ENCODE assay signal across 25 cellular contexts in genomic region chr13:113999618-113999910, GRCh38. TPM values are rescaled to one million over a fixed set of nuclear protein-coding genes. Genes with fewer than 3 reads are reported as not detected.
DNase-seq lines count a peak whose midpoint lies in the region; ATAC-seq, FAIRE-seq and TF ChIP-seq lines count a peak whose summit lies in the region.
"Had no signal": no experiment of that assay in that cellular context is flagged by ENCODE, and none has a peak within 500 bp of the region (broad histone marks: within the 10 kb centered on the region; RNA-seq: fewer than 3 reads in every experiment).

No MANE protein-coding gene starts in this region.

- H3K4me3 ChIP-seq in osteoblast (ENCODE audit: insufficient read depth, low read length) (no peak overlapping the region), thyroid gland (replicated peaks in 1 of 3) (no peak overlapping the region), MM.1S (ENCODE audit: low read length) (no peak overlapping the region)

- ATAC-seq in natural killer cell treated with Interleukin-12 subunit alpha and Interleukin-12 subunit beta and Interleukin-15 and Interleukin-18, amount 100 ng/mL, for 72 hours, result no peak
- no peak for ATAC-seq in natural killer cell
- ATAC-seq in central memory CD8-positive, alpha-beta T cell (replicated peaks; ENCODE audit: extremely low read depth, poor library complexity, severe bottlenecking), result no peak
- ATAC-seq: HepG2 had no signal

- in situ Hi-C loops in GM13977 (cut with MboI; ENCODE audit: low pct_unique_long_range_greater_than_20kb, low sequenced_read_pairs, unreplicated experiment), result no loop called here

- no peaks in the 10 kb centered on the region for H4K20me1 ChIP-seq in osteoblast (ENCODE audit: insufficient read depth, low read length)
- no peaks in the 10 kb centered on the region for H4K20me1 ChIP-seq in MM.1S (ENCODE audit: insufficient read depth, low read length)

- H3K9me3 ChIP-seq in osteoblast (ENCODE audit: low read depth, low read length) (no peaks in the 10 kb centered on the region), thyroid gland (no peaks in the 10 kb centered on the region), MM.1S (replicated peaks; ENCODE audit: insufficient read depth, low read length) (no peaks in the 10 kb centered on the region)

- H3K27ac Mint-ChIP-seq in natural killer cell treated with Interleukin-12 subunit alpha and Interleukin-12 subunit beta and Interleukin-15 and Interleukin-18, amount 100 ng/mL, for 72 hours, result no peak overlapping the region
- no peak overlapping the region for H3K27ac Mint-ChIP-seq in natural killer cell
- H3K27ac Mint-ChIP-seq in central memory CD8-positive, alpha-beta T cell (ENCODE audit: low read depth), result peak overlapping the region; percentile 55
- H3K27ac Mint-ChIP-seq: B cell, H9 had no signal

- H3F3A ChIP-seq in MM.1S (ENCODE audit: insufficient read depth, low read length), result peaks cover 6% of the 10 kb centered on the region; the same call in 1 of the 2 replicates

- TF ChIP-seq CTCF in natural killer cell (IDR thresholded peaks at IDR 0.05), result no peak
- TF ChIP-seq CTCF in osteoblast (IDR thresholded peaks at IDR 0.05; ENCODE audit: extremely low read depth, low read depth, low read length), result no peak
- TF ChIP-seq CTCF in thyroid gland (IDR thresholded peaks at IDR 0.05), result no peak
- TF ChIP-seq CTCF in MM.1S (IDR thresholded peaks at IDR 0.05; ENCODE audit: low read length), result no peak
- TF ChIP-seq CTCF in GM13977 (IDR thresholded peaks at IDR 0.05; ENCODE audit: extremely low read depth, insufficient read depth, missing control alignments), result no peak

- H3K9me2 ChIP-seq in MM.1S (replicated peaks; ENCODE audit: insufficient read depth, low read length), result no peaks in the 10 kb centered on the region

- H3K9ac ChIP-seq in MM.1S (ENCODE audit: low read length), result no peak overlapping the region

- no peaks in the 10 kb centered on the region for H3K9me3 Mint-ChIP-seq in natural killer cell treated with Interleukin-12 subunit alpha and Interleukin-12 subunit beta and Interleukin-15 and Interleukin-18, amount 100 ng/mL, for 72 hours
- H3K9me3 Mint-ChIP-seq in natural killer cell, result no peaks in the 10 kb centered on the region
- H3K9me3 Mint-ChIP-seq in central memory CD8-positive, alpha-beta T cell, result no peaks in the 10 kb centered on the region
- H3K9me3 Mint-ChIP-seq: H9, HFFc6 had no signal

- no peak overlapping the region for H2AFZ ChIP-seq in osteoblast (ENCODE audit: low read length)
- H2AFZ ChIP-seq in MM.1S (ENCODE audit: low read length), result no peak overlapping the region

- no peak for TF ChIP-seq POLR2A in thyroid gland (IDR thresholded peaks at IDR 0.05)

- H3K36me3 ChIP-seq in osteoblast (ENCODE audit: insufficient read depth, low read length) (peaks cover 45% of the 10 kb centered on the region), thyroid gland (peaks cover 0 to 5% of the 10 kb centered on the region in 2 donors), MM.1S (replicated peaks; ENCODE audit: insufficient read depth, low read length) (no peaks in the 10 kb centered on the region; the same call in 1 of the 2 replicates)

- no peak overlapping the region for H3K4me3 Mint-ChIP-seq in natural killer cell treated with Interleukin-12 subunit alpha and Interleukin-12 subunit beta and Interleukin-15 and Interleukin-18, amount 100 ng/mL, for 72 hours
- no peak overlapping the region for H3K4me3 Mint-ChIP-seq in natural killer cell
- no peak overlapping the region for H3K4me3 Mint-ChIP-seq in central memory CD8-positive, alpha-beta T cell
- H3K4me3 Mint-ChIP-seq: B cell, H9 had no signal

- no peaks in the 10 kb centered on the region for H3K27me3 ChIP-seq in osteoblast (ENCODE audit: insufficient read depth, low read length)
- H3K27me3 ChIP-seq in thyroid gland, result no peaks in the 10 kb centered on the region
- H3K27me3 ChIP-seq in MM.1S (replicated peaks; ENCODE audit: insufficient read depth, low read length), result no peaks in the 10 kb centered on the region

- H3K4me1 Mint-ChIP-seq in natural killer cell treated with Interleukin-12 subunit alpha and Interleukin-12 subunit beta and Interleukin-15 and Interleukin-18, amount 100 ng/mL, for 72 hours (ENCODE audit: low read depth in 2 of 2), result peaks cover 6 to 9% of the 10 kb centered on the region in 2 donors
- H3K4me1 Mint-ChIP-seq in natural killer cell, result peaks cover 6 to 15% of the 10 kb centered on the region in 2 donors
- peaks cover 20% of the 10 kb centered on the region for H3K4me1 Mint-ChIP-seq in central memory CD8-positive, alpha-beta T cell
- H3K4me1 Mint-ChIP-seq: B cell had no signal

- intact Hi-C loops in natural killer cell (cut with micrococcal nuclease), result no loop called here
- intact Hi-C loops in thyroid gland (cut with DNase I), result no loop called here

- no peaks in the 10 kb centered on the region for H3K27me3 Mint-ChIP-seq in natural killer cell treated with Interleukin-12 subunit alpha and Interleukin-12 subunit beta and Interleukin-15 and Interleukin-18, amount 100 ng/mL, for 72 hours
- no peaks in the 10 kb centered on the region for H3K27me3 Mint-ChIP-seq in natural killer cell (ENCODE audit: low read depth in 2 of 2)
- H3K27me3 Mint-ChIP-seq in central memory CD8-positive, alpha-beta T cell, result no peaks in the 10 kb centered on the region
- H3K27me3 Mint-ChIP-seq: B cell had no signal

- no peaks in the 10 kb centered on the region for H3K36me3 Mint-ChIP-seq in natural killer cell treated with Interleukin-12 subunit alpha and Interleukin-12 subunit beta and Interleukin-15 and Interleukin-18, amount 100 ng/mL, for 72 hours
- no peaks in the 10 kb centered on the region for H3K36me3 Mint-ChIP-seq in natural killer cell
- peaks cover 58% of the 10 kb centered on the region for H3K36me3 Mint-ChIP-seq in central memory CD8-positive, alpha-beta T cell (ENCODE audit: insufficient read depth)

- 82% methylated on average over 2 of the region's 10 CpGs; no CpG with 5 or more reads in 1 of the 2 donors for WGBS in thyroid gland, 2 donors

- H3K4me2 ChIP-seq in osteoblast (ENCODE audit: insufficient read depth, low read length), result no peak overlapping the region
- no peak overlapping the region for H3K4me2 ChIP-seq in MM.1S (ENCODE audit: low read depth, low read length)

- H3K79me2 ChIP-seq in osteoblast (ENCODE audit: insufficient read depth, low read length) (no peaks in the 10 kb centered on the region), MM.1S (ENCODE audit: low read length) (peaks cover 10% of the 10 kb centered on the region)

- no peak for FAIRE-seq in HTR-8/SVneo (lab: Jason Lieb, UNC)
- FAIRE-seq: A204.1, D721Med, HepG2 had no signal

- H3K4me1 ChIP-seq in osteoblast (ENCODE audit: insufficient read depth, low read length) (peaks cover 12% of the 10 kb centered on the region), thyroid gland (peaks cover 20 to 38% of the 10 kb centered on the region in 2 donors), MM.1S (ENCODE audit: low read length) (no peaks in the 10 kb centered on the region)

- H3K27ac ChIP-seq in osteoblast (ENCODE audit: low read depth, low read length), result peak overlapping the region; percentile 87
- H3K27ac ChIP-seq in thyroid gland, result peak overlapping the region; percentile 24 to 71 (median 27)
- no peak overlapping the region for H3K27ac ChIP-seq in MM.1S (ENCODE audit: low read length)

- peak; percentile 34 for DNase-seq in natural killer cell treated with Interleukin-12 subunit alpha and Interleukin-12 subunit beta and Interleukin-15 and Interleukin-18, amount 100 ng/mL, for 72 hours (ENCODE audit: low spot score)
- no peak for DNase-seq in natural killer cell
- no peak for DNase-seq in central memory CD8-positive, alpha-beta T cell (ENCODE audit: low spot score in 2 of 2)
- peak; percentile 93 for DNase-seq in osteoblast (ENCODE audit: insufficient read length, low spot score, missing footprints)
- no peak for DNase-seq in thyroid gland
- no peak for DNase-seq in HTR-8/SVneo (ENCODE audit: insufficient read length, low spot score)
- no peak for DNase-seq in MM.1S
- no peak for DNase-seq in GM13977 (ENCODE audit: low spot score)
- DNase-seq: EL; GF-D8; H9; HFFc6; KBM-7; NCI-H1092; NCI-H1436; NCI-H2029 treated with DMSO at 0.1 percent for 48 hours; NCI-H226; NCI-H510A treated with DMSO at 0.1 percent for 48 hours; NCI-H774; NK-92 treated with Interleukin-12 subunit alpha and Interleukin-12 subunit beta, amount 100 ng/mL, for 24 hours had no signal

RNA-seq across cellular contexts. Expression of gene C13orf46, which starts 25.7 kb away (rescaled TPM):
- 1 to 10 TPM in 1 of 2 donors, under 1 TPM in 1; 0.64 to 1.4 TPM for total RNA-seq in natural killer cell treated with Interleukin-12 subunit alpha and Interleukin-12 subunit beta and Interleukin-15 and Interleukin-18, amount 100 ng/mL, for 72 hours
- total RNA-seq in natural killer cell (10 to 100 TPM; 21.1 to 23.9 (median 23.5) TPM), osteoblast (0.36 and 0.59 TPM in 2 replicates), thyroid gland (1 to 10 TPM in 3 of 4 donors, under 1 TPM in 1; 0.67 to 9.4 (median 4.3) TPM)
- total RNA-seq: HepG2, SK-MEL-5 had no signal

Comparison
In these comparisons a context has a peak if more than half of its experiments do, and no peak if none do; other contexts are left out.
1. DNase-seq: peak in natural killer cell treated with Interleukin-12 subunit alpha and Interleukin-12 subunit beta and Interleukin-15 and Interleukin-18, amount 100 ng/mL, for 72 hours (single experiment) and osteoblast (single experiment); none in natural killer cell (single experiment), central memory CD8-positive, alpha-beta T cell (0 of 2), thyroid gland (0 of 2), HTR-8/SVneo (single experiment), MM.1S (single experiment) and GM13977 (single experiment).